ENCODE assay signal across 8 cellular contexts in genomic region chr12:42482086-42482819, GRCh38.
DNase-seq lines count a peak whose midpoint lies in the region; ATAC-seq and TF ChIP-seq lines count a peak whose summit lies in the region.

No MANE protein-coding gene starts in this region.

- no peaks in the 10 kb centered on the region for H3K9me3 ChIP-seq in thoracic aorta

- H3K4me1 ChIP-seq in ACC112 (ENCODE audit: control insufficient read depth, insufficient read depth, low read length, unreplicated experiment) (peaks cover 9% of the 10 kb centered on the region), thoracic aorta (ENCODE audit: control insufficient read depth in 1 of 2, low read depth in 2 of 2) (peaks cover 3 to 23% of the 10 kb centered on the region in 2 donors)

- peak; percentile 0 for ATAC-seq in HG03432 (IDR thresholded peaks at IDR 0.05; ENCODE audit: unreplicated experiment)
- ATAC-seq in thoracic aorta (ENCODE audit: insufficient number of reproducible peaks, low FRiP score, low read depth): peak; percentile 20
- no peak for ATAC-seq in HG02973 (IDR thresholded peaks at IDR 0.05; ENCODE audit: unreplicated experiment)
- no peak for ATAC-seq in HG02840 (IDR thresholded peaks at IDR 0.05; ENCODE audit: low FRiP score, unreplicated experiment)
- ATAC-seq in GM18861 (IDR thresholded peaks at IDR 0.05; ENCODE audit: unreplicated experiment): no peak

- H3K36me3 ChIP-seq in ACC112 (ENCODE audit: insufficient read depth, low read length) (no peaks in the 10 kb centered on the region), thoracic aorta (no peaks in the 10 kb centered on the region)

- H3K27ac ChIP-seq in ACC112 (ENCODE audit: low read depth, low read length) (no peak overlapping the region), thoracic aorta (peak overlapping the region; percentile 49 to 75)

- DNase-seq in astrocyte of the hippocampus (ENCODE audit: low read depth, low spot score) (peak; percentile 56), left kidney (ENCODE audit: low read depth, low spot score) (peak; percentile 52), thoracic aorta (ENCODE audit: low spot score) (no peak)

- H3K27me3 ChIP-seq in ACC112 (ENCODE audit: insufficient read depth, low read length) (peaks cover 37% of the 10 kb centered on the region), thoracic aorta (replicated peaks; ENCODE audit: insufficient read depth) (no peaks in the 10 kb centered on the region)

- H3K4me3 ChIP-seq in ACC112 (ENCODE audit: low read depth, low read length) (peak overlapping the region; percentile 76), thoracic aorta (peak overlapping the region; percentile 95)

- H3K79me2 ChIP-seq in ACC112 (ENCODE audit: control insufficient read depth, insufficient read depth, low read length, unreplicated experiment): no peaks in the 10 kb centered on the region

- peak overlapping the region; percentile 63 for H2AFZ ChIP-seq in ACC112 (ENCODE audit: low read length, unreplicated experiment)

- no peak for TF ChIP-seq CTCF in thoracic aorta (IDR thresholded peaks at IDR 0.05)

Comparison
In these comparisons a context has a peak if more than half of its experiments do, and no peak if none do; other contexts are left out.
1. ATAC-seq: peak in HG03432 (single experiment) and thoracic aorta (single experiment); none in HG02973 (single experiment), HG02840 (single experiment) and GM18861 (single experiment).